ENCODE assay signal across 13 cellular contexts in genomic region chr11:130037881-130038601, GRCh38. TPM values are rescaled to one million over a fixed set of nuclear protein-coding genes. Genes with fewer than 3 reads are reported as not detected.
A peak's percentile ranks its signal among the peaks of the same experiment; 100 is the strongest.
DNase-seq lines count a peak whose midpoint lies in the region; ATAC-seq, FAIRE-seq and TF ChIP-seq lines count a peak whose summit lies in the region.
"Had no signal": no experiment of that assay in that cellular context is flagged by ENCODE, and none has a peak within 500 bp of the region (broad histone marks: within the 10 kb centered on the region; RNA-seq: fewer than 3 reads in every experiment).

No MANE protein-coding gene starts in this region.

- H2AK5ac ChIP-seq in H9 (ENCODE audit: insufficient read length, low read length) = no peak overlapping the region

- no peaks in the 10 kb centered on the region for H3K79me2 ChIP-seq in H9 (ENCODE audit: insufficient read depth, low read length)

- H3K4me1 ChIP-seq in H9 (ENCODE audit: insufficient read depth, low read length) = no peaks in the 10 kb centered on the region; the same call in 1 of the 2 replicates
- H3K4me1 ChIP-seq: transverse colon had no signal

- no peak overlapping the region for H3K23ac ChIP-seq in H9 (ENCODE audit: insufficient read length, low read depth, low read length)

- H4K20me1 ChIP-seq in H9 (ENCODE audit: control insufficient read depth, insufficient read depth, insufficient read length) = no peaks in the 10 kb centered on the region

- H3K4me1 Mint-ChIP-seq in H9 (peaks cover 12% of the 10 kb centered on the region in 2 experiments), progenitor cell of endocrine pancreas (ENCODE audit: low read depth) (peaks cover 7% of the 10 kb centered on the region)
- H3K4me1 Mint-ChIP-seq: activated naive CD8-positive, alpha-beta T cell treated with anti-CD3 and anti-CD28 coated beads for 36 hours had no signal

- H3K4ac ChIP-seq in H9 (ENCODE audit: low read depth, low read length) = no peak overlapping the region

- no peaks in the 10 kb centered on the region for H3K27me3 ChIP-seq in H9 (ENCODE audit: insufficient read depth, low read length)
- H3K27me3 ChIP-seq: dorsolateral prefrontal cortex, transverse colon had no signal

- H3K36me3 Mint-ChIP-seq in H9 (ENCODE audit: insufficient read depth in 1 of 3, low read depth in 3 of 3) (no peaks in the 10 kb centered on the region), progenitor cell of endocrine pancreas (ENCODE audit: insufficient read depth) (no peaks in the 10 kb centered on the region)
- H3K36me3 Mint-ChIP-seq: activated naive CD8-positive, alpha-beta T cell treated with anti-CD3 and anti-CD28 coated beads for 36 hours had no signal

- no peak for ATAC-seq in HG02763 (IDR thresholded peaks at IDR 0.05; ENCODE audit: unreplicated experiment)
- no peak for ATAC-seq in HG03025 (IDR thresholded peaks at IDR 0.05; ENCODE audit: low FRiP score, unreplicated experiment)
- ATAC-seq in left lobe of liver = no peak

- no peak overlapping the region for H2BK15ac ChIP-seq in H9 (ENCODE audit: low read depth, low read length)

- no peak overlapping the region for H3K14ac ChIP-seq in H9 (ENCODE audit: insufficient read depth, low read length)

- no peak overlapping the region for H3K56ac ChIP-seq in H9 (ENCODE audit: insufficient read length, low read depth, low read length)

- H3K4me3 Mint-ChIP-seq in H9 (no peak overlapping the region), progenitor cell of endocrine pancreas (ENCODE audit: low read depth) (no peak overlapping the region)
- H3K4me3 Mint-ChIP-seq: activated naive CD8-positive, alpha-beta T cell treated with anti-CD3 and anti-CD28 coated beads for 36 hours had no signal

- no peak overlapping the region for H4K5ac ChIP-seq in H9 (ENCODE audit: insufficient read length, low read depth, low read length)

- FAIRE-seq in RCC 7860 (lab: Jason Lieb, UNC) = peak; percentile 57

- TF ChIP-seq CTCF in H9 (conservative IDR thresholded peaks at IDR 0.05) (no peak), epithelial cell of proximal tubule (conservative IDR thresholded peaks at IDR 0.05; ENCODE audit: low read depth, low read length) (no peak), progenitor cell of endocrine pancreas (IDR thresholded peaks at IDR 0.05; ENCODE audit: unreplicated experiment) (no peak)

- H2BK20ac ChIP-seq in H9 (ENCODE audit: low read depth, low read length, poor library complexity, severe bottlenecking) = no peak overlapping the region

- H3K27ac ChIP-seq in H9 (ENCODE audit: insufficient read length, low read depth, low read length) = no peak overlapping the region

- no peaks in the 10 kb centered on the region for H3K27me3 Mint-ChIP-seq in H9 (ENCODE audit: low read depth)
- no peaks in the 10 kb centered on the region for H3K27me3 Mint-ChIP-seq in progenitor cell of endocrine pancreas

- no peak overlapping the region for H2BK120ac ChIP-seq in H9 (ENCODE audit: low read depth, low read length, poor library complexity, severe bottlenecking)

- peak overlapping the region; percentile 31 for H3K4me3 ChIP-seq in epithelial cell of proximal tubule (ENCODE audit: low read depth, low read length)
- H3K4me3 ChIP-seq: transverse colon had no signal

- no peak overlapping the region for H2BK12ac ChIP-seq in H9 (ENCODE audit: insufficient read length, low read depth, low read length)

- H2BK5ac ChIP-seq in H9 (ENCODE audit: insufficient read length, low read length) = no peak overlapping the region

- peak overlapping the region in 2 of 3 experiments; percentile 1 to 6; a peak in 2 of 7 replicates for H3K27ac Mint-ChIP-seq in H9
- H3K27ac Mint-ChIP-seq in progenitor cell of endocrine pancreas = peak overlapping the region; percentile 59
- H3K27ac Mint-ChIP-seq: activated naive CD8-positive, alpha-beta T cell treated with anti-CD3 and anti-CD28 coated beads for 36 hours had no signal

- no peak overlapping the region for H4K91ac ChIP-seq in H9 (ENCODE audit: insufficient read length, low read depth, low read length)

- H3K79me1 ChIP-seq in H9 (ENCODE audit: insufficient read depth, low read depth, low read length, poor library complexity, severe bottlenecking) = no peaks in the 10 kb centered on the region

- H3K4me2 ChIP-seq in H9 (ENCODE audit: insufficient read depth, insufficient read length, low read length) = no peak overlapping the region

- no peak overlapping the region for H4K8ac ChIP-seq in H9 (replicated peaks; ENCODE audit: insufficient read length, low read depth, low read length)

- WGBS in H9 (ENCODE audit: extremely low coverage, insufficient read length, low lambda C conversion rate) = no CpG with 5 or more reads among the region's 7 CpGs

- no peak overlapping the region for H3T11ph ChIP-seq in H9 (ENCODE audit: low read length)

- no peak overlapping the region for H3K18ac ChIP-seq in H9 (ENCODE audit: insufficient read length, low read depth, low read length)

- H3K9me3 Mint-ChIP-seq in H9 (no peaks in the 10 kb centered on the region; a peak in 1 of 5 replicates), progenitor cell of endocrine pancreas (ENCODE audit: low read depth) (no peaks in the 10 kb centered on the region)
- H3K9me3 Mint-ChIP-seq: activated naive CD8-positive, alpha-beta T cell treated with anti-CD3 and anti-CD28 coated beads for 36 hours had no signal

- peak; percentile 51 for DNase-seq in H9
- DNase-seq in RCC 7860 (ENCODE audit: low spot score) = peak; percentile 60
- no peak for DNase-seq in epithelial cell of proximal tubule (ENCODE audit: low read depth)
- no peak for DNase-seq in progenitor cell of endocrine pancreas (ENCODE audit: low spot score, unreplicated experiment)
- no peak for DNase-seq in NCI-H2196 treated with DMSO at 0.1 percent for 48 hours (lab: John Stamatoyannopoulos, UW; ENCODE audit: unreplicated experiment)
- DNase-seq in left lobe of liver (ENCODE audit: low spot score) = no peak
- DNase-seq: activated naive CD8-positive, alpha-beta T cell treated with anti-CD3 and anti-CD28 coated beads for 36 hours; NCI-H2081; nucleus accumbens had no signal

- no peak overlapping the region for H3K9ac ChIP-seq in H9 (ENCODE audit: extremely low read depth, insufficient read length, low read length)

- H3K23me2 ChIP-seq in H9 (ENCODE audit: insufficient read length, low read depth, low read length, poor library complexity, severe bottlenecking) = no peaks in the 10 kb centered on the region

- H2AFZ ChIP-seq in H9 (ENCODE audit: low read length) = no peak overlapping the region

- H3K9me3 ChIP-seq in H9 (ENCODE audit: control insufficient read depth, low read depth, low read length) = no peaks in the 10 kb centered on the region
- H3K9me3 ChIP-seq: transverse colon had no signal

RNA-seq across cellular contexts. Expression of gene APLP2, which starts 31.7 kb away (rescaled TPM):
- total RNA-seq in H9 (2021) = 323 and 328 TPM in 2 replicates
- 323 and 548 TPM in 2 replicates for total RNA-seq in epithelial cell of proximal tubule
- 374 and 375 TPM in 2 replicates for total RNA-seq in progenitor cell of endocrine pancreas
- 214 TPM for total RNA-seq in left lobe of liver

RNA-seq across cellular contexts. Expression of gene PRDM10, which starts 35.4 kb away (rescaled TPM):
- total RNA-seq in H9 (2021) (7.7 and 9.6 TPM in 2 replicates), epithelial cell of proximal tubule (5.1 and 7.9 TPM in 2 replicates), progenitor cell of endocrine pancreas (19.3 and 23.4 TPM in 2 replicates), left lobe of liver (5.8 TPM)

Comparison
In these comparisons a context has a peak if more than half of its experiments do, and no peak if none do; other contexts are left out.
1. DNase-seq: peak in H9 (single experiment) and RCC 7860 (single experiment); none in epithelial cell of proximal tubule (single experiment), progenitor cell of endocrine pancreas (single experiment), NCI-H2196 treated with DMSO at 0.1 percent for 48 hours (single experiment) and left lobe of liver (single experiment).